8 cellular contexts compared by ENCODE assay signal in genomic region chr1:33654267-33654832, GRCh38.
DNase-seq lines count a peak whose midpoint lies in the region; ATAC-seq and TF ChIP-seq lines count a peak whose summit lies in the region.

No MANE protein-coding gene starts in this region.

- H3K9ac ChIP-seq in PC-3 (ENCODE audit: low read length): no peak overlapping the region

- BruUV-seq in PC-3 (replicated peaks; lab: Mats Ljungman, UMichigan): no TSS peak

- 58 to 64% methylated on average over 7 of the region's 7 CpGs for WGBS in heart right ventricle, 2 donors
- 64% methylated on average over 7 of the region's 7 CpGs for WGBS in right cardiac atrium
- WGBS in transverse colon (ENCODE audit: low coverage in 1 of 2), 2 donors: 63% methylated on average over 7 of the region's 7 CpGs; no CpG with 5 or more reads in 1 of the 2 donors

- H3F3A ChIP-seq in PC-3 (ENCODE audit: low read length, unreplicated experiment): no peaks in the 10 kb centered on the region

- no peaks in the 10 kb centered on the region for H3K79me2 ChIP-seq in PC-3 (ENCODE audit: low read length)

- H3K4me2 ChIP-seq in PC-3 (ENCODE audit: low read length): no peak overlapping the region

- no peak overlapping the region for H2AFZ ChIP-seq in PC-3 (ENCODE audit: low read length)

- POLR2A ChIA-PET in PC-3 (lab: Charles Lee; ENCODE audit: unreplicated experiment): no interaction called here

- CTCF ChIA-PET in PC-3 (lab: Charles Lee): no interaction called here

- intact Hi-C loops in heart right ventricle (cut with DNase I) (no loop called here), cardiac septum (cut with DNase I) (no loop called here), PC-3 (cut with micrococcal nuclease) (no loop called here), right cardiac atrium (cut with DNase I) (no loop called here), vagina (cut with DNase I) (no loop called here), transverse colon (cut with DNase I; ENCODE audit: low total_unique reads) (no loop called here)

- in situ Hi-C loops in transverse colon (cut with MboI; ENCODE audit: low pct_ligation_motif_present in 1 of 4, low pct_unique_long_range_greater_than_20kb in 1 of 4, low sequenced_read_pairs in 3 of 4): no loop called here

- H3K27me3 ChIP-seq in heart right ventricle (no peaks in the 10 kb centered on the region), PC-3 (ENCODE audit: low read length) (peaks cover 48% of the 10 kb centered on the region), right cardiac atrium (ENCODE audit: control insufficient read depth, insufficient read depth) (no peaks in the 10 kb centered on the region), vagina (no peaks in the 10 kb centered on the region), transverse colon (no peaks in the 10 kb centered on the region)

- H3K27ac ChIP-seq in heart right ventricle (peak overlapping the region in 4 of 10 donors; percentile 40 to 80 (median 68)), PC-3 (ENCODE audit: low read length) (no peak overlapping the region), right cardiac atrium (ENCODE audit: low read length) (no peak overlapping the region), vagina (no peak overlapping the region), transverse colon (no peak overlapping the region)

- DNase-seq in heart right ventricle (no peak), cardiac septum (ENCODE audit: low spot score) (no peak), PC-3 (peak; percentile 8), right cardiac atrium (no peak), vagina (ENCODE audit: extremely low spot score in 2 of 2) (peak; percentile 70), HK-2 (ENCODE audit: unreplicated experiment) (no peak), transverse colon (no peak), NCI-H187 treated with DMSO at 0.1 percent for 48 hours (lab: John Stamatoyannopoulos, UW) (no peak)

- H3K4me3 ChIP-seq in heart right ventricle (no peak overlapping the region), PC-3 (ENCODE audit: low read length) (no peak overlapping the region), right cardiac atrium (ENCODE audit: low read length) (no peak overlapping the region), vagina (no peak overlapping the region), transverse colon (no peak overlapping the region)

- H3K4me1 ChIP-seq in heart right ventricle: peaks cover 0 to 35% (median 10%) of the 10 kb centered on the region in 9 donors
- no peaks in the 10 kb centered on the region for H3K4me1 ChIP-seq in PC-3 (ENCODE audit: insufficient read depth, low read length)
- peaks cover 5% of the 10 kb centered on the region for H3K4me1 ChIP-seq in right cardiac atrium (ENCODE audit: control insufficient read depth, insufficient read depth, low read length)
- no peaks in the 10 kb centered on the region for H3K4me1 ChIP-seq in vagina
- H3K4me1 ChIP-seq in transverse colon: no peaks in the 10 kb centered on the region

- TF ChIP-seq EP300 in transverse colon (IDR thresholded peaks at IDR 0.05; ENCODE audit: low read depth): no peak

- H3K9me2 ChIP-seq in PC-3 (replicated peaks; ENCODE audit: low read length): no peaks in the 10 kb centered on the region

- TF ChIP-seq CTCF in heart right ventricle (IDR thresholded peaks at IDR 0.05) (peak in 6 of 9 donors; percentile 16 to 42 (median 34)), PC-3 (conservative IDR thresholded peaks at IDR 0.05; ENCODE audit: low read depth, low read length) (peak; percentile 43), vagina (IDR thresholded peaks at IDR 0.05) (no peak), transverse colon (IDR thresholded peaks at IDR 0.05) (peak in 1 of 5 experiments; percentile 24)

- ATAC-seq in heart right ventricle (peak in 3 of 8 donors; percentile 36 to 45 (median 40)), PC-3 (peak; percentile 48; the same call in 1 of the 2 replicates), right cardiac atrium (peak; percentile 22 to 58)

- no peaks in the 10 kb centered on the region for H4K20me1 ChIP-seq in PC-3 (ENCODE audit: low read length)

- TF ChIP-seq POLR2A in vagina (IDR thresholded peaks at IDR 0.05): no peak
- no peak for TF ChIP-seq POLR2A in transverse colon (IDR thresholded peaks at IDR 0.05)

- no peaks in the 10 kb centered on the region for H3K9me3 ChIP-seq in heart right ventricle
- H3K9me3 ChIP-seq in PC-3 (ENCODE audit: low read length): no peaks in the 10 kb centered on the region
- no peaks in the 10 kb centered on the region for H3K9me3 ChIP-seq in right cardiac atrium (ENCODE audit: control insufficient read depth, low read length)
- H3K9me3 ChIP-seq in vagina: no peaks in the 10 kb centered on the region
- no peaks in the 10 kb centered on the region for H3K9me3 ChIP-seq in transverse colon

- H3K36me3 ChIP-seq in heart right ventricle (no peaks in the 10 kb centered on the region), PC-3 (ENCODE audit: low read depth, low read length) (no peaks in the 10 kb centered on the region), vagina (no peaks in the 10 kb centered on the region), transverse colon (no peaks in the 10 kb centered on the region)

Comparison
In these comparisons a context has a peak if more than half of its experiments do, and no peak if none do; other contexts are left out.
1. DNase-seq: peak in PC-3 (single experiment) and vagina (2 of 2); none in heart right ventricle (0 of 2), cardiac septum (single experiment), right cardiac atrium (0 of 3), HK-2 (single experiment), transverse colon (single experiment) and NCI-H187 treated with DMSO at 0.1 percent for 48 hours (single experiment).
2. CTCF ChIP-seq: peak in heart right ventricle (6 of 9) and PC-3 (single experiment); none in vagina (0 of 3).